8 cellular contexts compared by ENCODE assay signal in the genomic region with DNA sequence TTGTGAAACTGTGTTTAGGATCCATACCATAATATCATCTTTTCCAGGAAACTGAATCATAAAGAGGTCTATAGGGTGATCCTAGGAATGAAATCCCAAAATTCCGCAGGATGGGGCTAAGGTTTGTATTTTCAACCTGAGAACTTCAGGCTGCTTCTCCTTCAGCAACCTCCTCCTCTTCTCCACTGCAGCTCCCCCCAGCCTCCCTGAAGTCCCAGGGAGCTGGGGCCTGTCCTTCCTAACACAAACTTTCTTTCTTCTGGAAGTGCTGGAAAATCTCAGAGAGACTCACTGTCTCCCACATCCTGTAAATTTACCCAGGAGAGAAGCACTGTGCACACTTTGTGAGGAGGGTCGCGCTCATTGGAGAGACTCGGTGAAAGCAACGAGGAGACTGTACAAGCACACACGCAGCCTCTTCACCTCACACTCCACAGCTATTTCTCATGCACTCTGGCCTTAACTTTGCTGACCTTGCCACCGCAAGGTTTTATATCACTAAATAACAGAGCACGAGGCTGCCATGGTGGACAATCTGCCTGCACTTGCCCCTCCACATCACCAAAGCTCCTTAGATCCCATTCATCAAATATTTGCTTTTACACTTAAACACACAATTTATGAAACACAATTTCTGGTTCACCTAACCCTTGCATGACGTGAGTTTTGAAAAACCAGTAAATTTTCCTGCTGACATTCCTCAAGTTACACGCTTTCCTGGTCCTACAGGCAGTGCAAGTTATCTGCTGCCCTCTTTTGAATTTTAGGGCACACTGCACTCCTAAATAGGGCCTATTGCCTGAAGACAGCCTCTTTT. TPM values are rescaled to one million over a fixed set of nuclear protein-coding genes. Genes with fewer than 3 reads are reported as not detected.
A peak's percentile ranks its signal among the peaks of the same experiment; 100 is the strongest.
DNase-seq lines count a peak whose midpoint lies in the region; ATAC-seq and TF ChIP-seq lines count a peak whose summit lies in the region.

No MANE protein-coding gene starts in this region.

- POLR2A ChIA-PET in OCI-LY7 (lab: Charles Lee), result interaction anchor here (0.7 to 1.5 kb wide), 7 partner anchors 10 to 267 kb away, joined by 3 to 8 read pairs (median 4); no protein-coding TSS in a partner anchor
- POLR2A ChIA-PET in activated CD4-positive, alpha-beta T cell treated with anti-CD3 and anti-CD28 coated beads for 36 hours (lab: Charles Lee), result no interaction called here

- H3K36me3 ChIP-seq in OCI-LY7 (ENCODE audit: insufficient read depth, low read length) (no peaks in the 10 kb centered on the region), endodermal cell (ENCODE audit: control insufficient read depth, insufficient read depth, low read length) (no peaks in the 10 kb centered on the region)

- no peak overlapping the region for H3K9ac ChIP-seq in endodermal cell (ENCODE audit: extremely low read depth, low read length, poor library complexity, severe bottlenecking)

- H3K9me2 ChIP-seq in OCI-LY7 (ENCODE audit: insufficient read depth, low read length), result no peaks in the 10 kb centered on the region

- H3K4me3 ChIP-seq in OCI-LY7 (ENCODE audit: low read depth, low read length, poor library complexity, severe bottlenecking) (no peak overlapping the region), endodermal cell (ENCODE audit: low read length) (no peak overlapping the region)

- no peak for ATAC-seq in activated CD4-positive, alpha-beta T cell treated with anti-CD3 and anti-CD28 coated beads for 36 hours

- TF ChIP-seq CTCF in GM10266 (IDR thresholded peaks at IDR 0.05; ENCODE audit: control insufficient read depth, insufficient read depth, low read depth, missing control alignments), result peak; percentile 43
- TF ChIP-seq CTCF in OCI-LY7 (conservative IDR thresholded peaks at IDR 0.05; ENCODE audit: low read length), result peak; percentile 97
- peak; percentile 92 for TF ChIP-seq CTCF in endodermal cell (conservative IDR thresholded peaks at IDR 0.05)

- H3K4me2 ChIP-seq in OCI-LY7 (ENCODE audit: low read length), result peak overlapping the region; percentile 19

- H3K79me2 ChIP-seq in OCI-LY7 (ENCODE audit: insufficient read depth, low read depth, low read length), result no peaks in the 10 kb centered on the region

- H3K4me1 ChIP-seq in OCI-LY7 (ENCODE audit: insufficient read depth, low read length, poor library complexity, severe bottlenecking) (peaks cover 39% of the 10 kb centered on the region), endodermal cell (ENCODE audit: control insufficient read depth, insufficient read depth, low read length) (peaks cover 3% of the 10 kb centered on the region)

- DNase-seq in GM10266 (ENCODE audit: extremely low spot score), result peak; percentile 67
- DNase-seq in OCI-LY7 (ENCODE audit: low spot score), result peak; percentile 72
- DNase-seq in endodermal cell, result peak; percentile 75
- DNase-seq in lung microvascular endothelial cell (ENCODE audit: low read depth in 2 of 2), result peak; percentile 64 to 72
- no peak for DNase-seq in GOT3 (lab: John Stamatoyannopoulos, UW)
- no peak for DNase-seq in CD1c-positive myeloid dendritic cell (ENCODE audit: extremely low spot score)
- DNase-seq in activated CD4-positive, alpha-beta T cell treated with anti-CD3 and anti-CD28 coated beads for 36 hours, result no peak

- peaks cover 15% of the 10 kb centered on the region for H3K9me3 Mint-ChIP-seq in endodermal cell
- no peaks in the 10 kb centered on the region for H3K9me3 Mint-ChIP-seq in activated CD4-positive, alpha-beta T cell treated with anti-CD3 and anti-CD28 coated beads for 36 hours (ENCODE audit: low read depth)

- no peaks in the 10 kb centered on the region for H3K27me3 Mint-ChIP-seq in endodermal cell (ENCODE audit: insufficient read depth)
- H3K27me3 Mint-ChIP-seq in activated CD4-positive, alpha-beta T cell treated with anti-CD3 and anti-CD28 coated beads for 36 hours, result peaks cover 2% of the 10 kb centered on the region

- no peak for TF ChIP-seq EP300 in Ishikawa (IDR thresholded peaks at IDR 0.05; ENCODE audit: borderline replicate concordance)

- H3K36me3 Mint-ChIP-seq in endodermal cell (ENCODE audit: low read depth), result no peaks in the 10 kb centered on the region
- H3K36me3 Mint-ChIP-seq in activated CD4-positive, alpha-beta T cell treated with anti-CD3 and anti-CD28 coated beads for 36 hours (ENCODE audit: low read depth), result no peaks in the 10 kb centered on the region

- CTCF ChIA-PET in OCI-LY7 (lab: Charles Lee; ENCODE audit: unreplicated experiment), result interaction anchor here (1.0 to 1.9 kb wide), 2 partner anchors 47 to 238 kb away, joined by 3 to 6 read pairs; no protein-coding TSS in a partner anchor
- CTCF ChIA-PET in activated CD4-positive, alpha-beta T cell treated with anti-CD3 and anti-CD28 coated beads for 36 hours (lab: Charles Lee), result interaction anchor here (0.6 to 0.9 kb wide), 3 partner anchors 9 to 887 kb away, joined by 3 to 4 read pairs (median 4); no protein-coding TSS in a partner anchor

- no peaks in the 10 kb centered on the region for H3K27me3 ChIP-seq in endodermal cell (ENCODE audit: control insufficient read depth, insufficient read depth, low read length, poor library complexity, severe bottlenecking)

- no peak overlapping the region for H3K4me3 Mint-ChIP-seq in endodermal cell
- no peak overlapping the region for H3K4me3 Mint-ChIP-seq in activated CD4-positive, alpha-beta T cell treated with anti-CD3 and anti-CD28 coated beads for 36 hours

- H3K27ac ChIP-seq in OCI-LY7 (ENCODE audit: low read depth, low read length, poor library complexity, severe bottlenecking) (no peak overlapping the region), endodermal cell (ENCODE audit: low read depth, low read length) (peak overlapping the region; percentile 34)

- intact Hi-C loops in OCI-LY7 (cut with micrococcal nuclease; ENCODE audit: unreplicated experiment), result loop anchor here (1.0 to 10.0 kb wide), 6 partner anchors 39 to 859 kb away; no protein-coding TSS in a partner anchor
- intact Hi-C loops in activated CD4-positive, alpha-beta T cell treated with anti-CD3 and anti-CD28 coated beads for 36 hours (cut with DNase I, micrococcal nuclease), result loop anchor here in 1 of 2 experiments (5.0 kb wide), 1 partner anchor 854 kb away; no protein-coding TSS in a partner anchor

- peak; percentile 96 for TF ChIP-seq RAD21 in Ishikawa (IDR thresholded peaks at IDR 0.05; ENCODE audit: low read depth)

- peak overlapping the region; percentile 46 for H3K27ac Mint-ChIP-seq in endodermal cell
- H3K27ac Mint-ChIP-seq in activated CD4-positive, alpha-beta T cell treated with anti-CD3 and anti-CD28 coated beads for 36 hours, result no peak overlapping the region

- H3K4me1 Mint-ChIP-seq in endodermal cell, result peaks cover 16% of the 10 kb centered on the region
- no peaks in the 10 kb centered on the region for H3K4me1 Mint-ChIP-seq in activated CD4-positive, alpha-beta T cell treated with anti-CD3 and anti-CD28 coated beads for 36 hours

- BruUV-seq in OCI-LY7 (replicated peaks; lab: Mats Ljungman, UMichigan), result no TSS peak

- WGBS in endodermal cell (ENCODE audit: insufficient coverage in 1 of 2, insufficient read length in 1 of 2), 2 experiments, result 60 to 66% methylated on average over 6 to 10 of the region's 10 CpGs

- H4K20me1 ChIP-seq in OCI-LY7 (ENCODE audit: insufficient read depth, low read length), result no peaks in the 10 kb centered on the region

- H2AFZ ChIP-seq in OCI-LY7 (ENCODE audit: low read length), result peak overlapping the region; percentile 80

- H3K9me3 ChIP-seq in OCI-LY7 (ENCODE audit: low read length) (no peaks in the 10 kb centered on the region), endodermal cell (ENCODE audit: control insufficient read depth, low read length) (no peaks in the 10 kb centered on the region)

TF ChIP-seq in Ishikawa, 13 proteins besides CTCF, POLR2A, EP300 and RAD21 (continues in another document):
- no peak for TF ChIP-seq REST (IDR thresholded peaks at IDR 0.05; ENCODE audit: low read depth)
- no peak for TF ChIP-seq ZBTB7A (IDR thresholded peaks at IDR 0.05; ENCODE audit: low read depth)
- no peak for TF ChIP-seq CEBPB (IDR thresholded peaks at IDR 0.05)
- no peak for TF ChIP-seq MAX (IDR thresholded peaks at IDR 0.05)
- TF ChIP-seq TCF12 (IDR thresholded peaks at IDR 0.05; ENCODE audit: low read depth), result no peak
- no peak for TF ChIP-seq NFIC (IDR thresholded peaks at IDR 0.05)
- no peak for TF ChIP-seq FOXM1 (IDR thresholded peaks at IDR 0.05; ENCODE audit: borderline replicate concordance, low read depth)
- TF ChIP-seq TAF1 (IDR thresholded peaks at IDR 0.05; ENCODE audit: low read depth), result no peak

RNA-seq across cellular contexts. Expression of gene ID4, which starts 14.3 kb away (rescaled TPM):
- 2.0 and 2.1 TPM in 2 replicates for total RNA-seq in OCI-LY7 (2014; rRNA removed; shearing (Covaris generic))
- total RNA-seq in OCI-LY7 (2022) (1.6 and 2.5 TPM in 2 replicates), endodermal cell (10 to 100 TPM; 38.5 to 39.3 TPM), lung microvascular endothelial cell (0.22 and 0.60 TPM in 2 replicates)
- 63.6 TPM for polyA plus RNA-seq in endodermal cell (2013, experiment 1 of 2)
- 50.1 TPM for polyA plus RNA-seq in endodermal cell (2013, experiment 2 of 2)
- not detected for total RNA-seq in activated CD4-positive, alpha-beta T cell treated with anti-CD3 and anti-CD28 coated beads for 36 hours

Comparison
In these comparisons a context has a peak if more than half of its experiments do, and no peak if none do; other contexts are left out.
1. DNase-seq: peak in GM10266 (single experiment), OCI-LY7 (single experiment), endodermal cell (single experiment) and lung microvascular endothelial cell (2 of 2); none in GOT3 (single experiment), CD1c-positive myeloid dendritic cell (single experiment) and activated CD4-positive, alpha-beta T cell treated with anti-CD3 and anti-CD28 coated beads for 36 hours (single experiment).
2. CTCF ChIP-seq: peak in every context shown above with its lines; median percentile 97 in OCI-LY7; 92 in endodermal cell; 43 in GM10266.
3. RNA of gene ID4, which starts 14.3 kb away (total RNA-seq): 38.5 to 39.3 TPM in endodermal cell; 1.6 to 2.5 TPM in OCI-LY7, 0.22 to 0.60 TPM in lung microvascular endothelial cell and not detected in activated CD4-positive, alpha-beta T cell treated with anti-CD3 and anti-CD28 coated beads for 36 hours; every median in the first group is over 10 times any median in the second.